Comparison of ENCODE assay signal across 1 cellular context in genomic region chr17:39675390-39676082, GRCh38.
TF ChIP-seq lines count a peak whose summit lies in the region.

No MANE protein-coding gene starts in this region.

TF ChIP-seq in HepG2, 621 proteins besides CTCF, POLR2A, EP300 and RAD21 (continued from another document):
- TF ChIP-seq SP4 (CRISPR knock-in tag; IDR thresholded peaks at IDR 0.05) (0 out of 2 replicates have a peak, but pooled peaks have one; percentile 41), NR2C2 (CRISPR knock-in tag; IDR thresholded peaks at IDR 0.05; ENCODE audit: borderline replicate concordance) (no peak), ZFP36L2 (CRISPR knock-in tag; IDR thresholded peaks at IDR 0.05) (no peak), ZBTB20 (CRISPR knock-in tag; IDR thresholded peaks at IDR 0.05; ENCODE audit: borderline replicate concordance, low read depth) (0 out of 2 replicates have a peak, but pooled peaks have one; percentile 43), ZBED4 (CRISPR knock-in tag; IDR thresholded peaks at IDR 0.05; ENCODE audit: borderline replicate concordance) (0 out of 2 replicates have a peak, but pooled peaks have one; percentile 11), ZNF547 (CRISPR knock-in tag; IDR thresholded peaks at IDR 0.05) (no peak), AKAP8 (CRISPR knock-in tag; IDR thresholded peaks at IDR 0.05) (no peak), ZFX (CRISPR knock-in tag; IDR thresholded peaks at IDR 0.05; ENCODE audit: low read depth) (peak; percentile 58), PCBP2 (optimal IDR thresholded peaks at IDR 0.05; ENCODE audit: low read depth, low read length, poor library complexity, severe bottlenecking) (no peak), ZNF737 (CRISPR knock-in tag; IDR thresholded peaks at IDR 0.05; ENCODE audit: borderline replicate concordance) (no peak), ZBTB38 (CRISPR knock-in tag; IDR thresholded peaks at IDR 0.05) (peak; percentile 70; the same call in 1 of the 2 replicates), ZSCAN21 (CRISPR knock-in tag; IDR thresholded peaks at IDR 0.05; ENCODE audit: borderline replicate concordance) (peak; percentile 33; the same call in 1 of the 2 replicates), HOXD1 (CRISPR knock-in tag; IDR thresholded peaks at IDR 0.05) (no peak), ZNF816 (CRISPR knock-in tag; IDR thresholded peaks at IDR 0.05; ENCODE audit: borderline replicate concordance) (no peak), U2AF2 (IDR thresholded peaks at IDR 0.05; ENCODE audit: low read depth, low read length) (no peak), YEATS2 (CRISPR knock-in tag; IDR thresholded peaks at IDR 0.05; ENCODE audit: borderline replicate concordance) (0 out of 2 replicates have a peak, but pooled peaks have one; percentile 8)
- TF ChIP-seq, protein P1, sequence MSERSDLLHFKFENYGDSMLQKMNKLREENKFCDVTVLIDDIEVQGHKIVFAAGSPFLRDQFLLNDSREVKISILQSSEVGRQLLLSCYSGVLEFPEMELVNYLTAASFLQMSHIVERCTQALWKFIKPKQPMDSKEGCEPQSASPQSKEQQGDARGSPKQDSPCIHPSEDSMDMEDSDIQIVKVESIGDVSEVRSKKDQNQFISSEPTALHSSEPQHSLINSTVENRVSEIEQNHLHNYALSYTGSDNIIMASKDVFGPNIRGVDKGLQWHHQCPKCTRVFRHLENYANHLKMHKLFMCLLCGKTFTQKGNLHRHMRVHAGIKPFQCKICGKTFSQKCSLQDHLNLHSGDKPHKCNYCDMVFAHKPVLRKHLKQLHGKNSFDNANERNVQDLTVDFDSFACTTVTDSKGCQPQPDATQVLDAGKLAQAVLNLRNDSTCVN (CRISPR knock-in tag; IDR thresholded peaks at IDR 0.05; ENCODE audit: borderline replicate concordance): 0 out of 2 replicates have a peak, but pooled peaks have one; percentile 2
- TF ChIP-seq, protein P2, sequence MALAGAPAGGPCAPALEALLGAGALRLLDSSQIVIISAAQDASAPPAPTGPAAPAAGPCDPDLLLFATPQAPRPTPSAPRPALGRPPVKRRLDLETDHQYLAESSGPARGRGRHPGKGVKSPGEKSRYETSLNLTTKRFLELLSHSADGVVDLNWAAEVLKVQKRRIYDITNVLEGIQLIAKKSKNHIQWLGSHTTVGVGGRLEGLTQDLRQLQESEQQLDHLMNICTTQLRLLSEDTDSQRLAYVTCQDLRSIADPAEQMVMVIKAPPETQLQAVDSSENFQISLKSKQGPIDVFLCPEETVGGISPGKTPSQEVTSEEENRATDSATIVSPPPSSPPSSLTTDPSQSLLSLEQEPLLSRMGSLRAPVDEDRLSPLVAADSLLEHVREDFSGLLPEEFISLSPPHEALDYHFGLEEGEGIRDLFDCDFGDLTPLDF (CRISPR knock-in tag; IDR thresholded peaks at IDR 0.05): no peak
- TF ChIP-seq, protein P3, sequence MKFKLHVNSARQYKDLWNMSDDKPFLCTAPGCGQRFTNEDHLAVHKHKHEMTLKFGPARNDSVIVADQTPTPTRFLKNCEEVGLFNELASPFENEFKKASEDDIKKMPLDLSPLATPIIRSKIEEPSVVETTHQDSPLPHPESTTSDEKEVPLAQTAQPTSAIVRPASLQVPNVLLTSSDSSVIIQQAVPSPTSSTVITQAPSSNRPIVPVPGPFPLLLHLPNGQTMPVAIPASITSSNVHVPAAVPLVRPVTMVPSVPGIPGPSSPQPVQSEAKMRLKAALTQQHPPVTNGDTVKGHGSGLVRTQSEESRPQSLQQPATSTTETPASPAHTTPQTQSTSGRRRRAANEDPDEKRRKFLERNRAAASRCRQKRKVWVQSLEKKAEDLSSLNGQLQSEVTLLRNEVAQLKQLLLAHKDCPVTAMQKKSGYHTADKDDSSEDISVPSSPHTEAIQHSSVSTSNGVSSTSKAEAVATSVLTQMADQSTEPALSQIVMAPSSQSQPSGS (CRISPR knock-in tag; IDR thresholded peaks at IDR 0.05): no peak
- TF ChIP-seq, protein P4, sequence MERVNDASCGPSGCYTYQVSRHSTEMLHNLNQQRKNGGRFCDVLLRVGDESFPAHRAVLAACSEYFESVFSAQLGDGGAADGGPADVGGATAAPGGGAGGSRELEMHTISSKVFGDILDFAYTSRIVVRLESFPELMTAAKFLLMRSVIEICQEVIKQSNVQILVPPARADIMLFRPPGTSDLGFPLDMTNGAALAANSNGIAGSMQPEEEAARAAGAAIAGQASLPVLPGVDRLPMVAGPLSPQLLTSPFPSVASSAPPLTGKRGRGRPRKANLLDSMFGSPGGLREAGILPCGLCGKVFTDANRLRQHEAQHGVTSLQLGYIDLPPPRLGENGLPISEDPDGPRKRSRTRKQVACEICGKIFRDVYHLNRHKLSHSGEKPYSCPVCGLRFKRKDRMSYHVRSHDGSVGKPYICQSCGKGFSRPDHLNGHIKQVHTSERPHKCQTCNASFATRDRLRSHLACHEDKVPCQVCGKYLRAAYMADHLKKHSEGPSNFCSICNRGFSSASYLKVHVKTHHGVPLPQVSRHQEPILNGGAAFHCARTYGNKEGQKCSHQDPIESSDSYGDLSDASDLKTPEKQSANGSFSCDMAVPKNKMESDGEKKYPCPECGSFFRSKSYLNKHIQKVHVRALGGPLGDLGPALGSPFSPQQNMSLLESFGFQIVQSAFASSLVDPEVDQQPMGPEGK (CRISPR knock-in tag; IDR thresholded peaks at IDR 0.05): peak; percentile 18; the same call in 1 of the 2 replicates
